In genomic region chr7:100726998-100727761, GRCh38 we compare ENCODE assay signal across 1 cellular context.
TF ChIP-seq lines count a peak whose summit lies in the region.

No MANE protein-coding gene starts in this region.

TF ChIP-seq in WTC11, 78 proteins besides CTCF, POLR2A, EP300 and RAD21 (continued from another document):
- TF ChIP-seq USF1 (CRISPR knock-in tag; IDR thresholded peaks at IDR 0.05) (no peak), RORB (CRISPR knock-in tag; IDR thresholded peaks at IDR 0.05) (no peak), E2F5 (CRISPR knock-in tag; IDR thresholded peaks at IDR 0.05) (no peak), ZNF121 (CRISPR knock-in tag; IDR thresholded peaks at IDR 0.05) (no peak), ZNF219 (CRISPR knock-in tag; IDR thresholded peaks at IDR 0.05; ENCODE audit: borderline replicate concordance) (no peak), MYBL2 (CRISPR knock-in tag; IDR thresholded peaks at IDR 0.05) (no peak), EMX1 (CRISPR knock-in tag; IDR thresholded peaks at IDR 0.05) (no peak), NFATC4 (CRISPR knock-in tag; IDR thresholded peaks at IDR 0.05) (no peak), MXD4 (CRISPR knock-in tag; IDR thresholded peaks at IDR 0.05; ENCODE audit: borderline replicate concordance) (no peak), E2F4 (CRISPR knock-in tag; IDR thresholded peaks at IDR 0.05; ENCODE audit: borderline replicate concordance, low read depth) (no peak)
